In genomic region chr19:35996777-35997176, GRCh38 we compare ENCODE assay signal across 12 cellular contexts. TPM values are rescaled to one million over a fixed set of nuclear protein-coding genes. Genes with fewer than 3 reads are reported as not detected.
A peak's percentile ranks its signal among the peaks of the same experiment; 100 is the strongest.
DNase-seq lines count a peak whose midpoint lies in the region; ATAC-seq, FAIRE-seq and TF ChIP-seq lines count a peak whose summit lies in the region.
"Had no signal": no experiment of that assay in that cellular context is flagged by ENCODE, and none has a peak within 500 bp of the region (broad histone marks: within the 10 kb centered on the region; RNA-seq: fewer than 3 reads in every experiment).

No MANE protein-coding gene starts in this region.

- POLR2A ChIA-PET in GM12878 (lab: Charles Lee) = interaction anchor here (1.8 kb wide), 1 partner anchor 12 kb away, joined by 5 read pairs; the partner anchor contains the start of gene SYNE4

- no peak overlapping the region for H2AFZ ChIP-seq in GM12878 (ENCODE audit: control insufficient read depth, low read depth, low read length)

- H3K9ac ChIP-seq in BLaER1 (no peak overlapping the region), GM12878 (ENCODE audit: control insufficient read depth, insufficient read depth, low read length) (peak overlapping the region; percentile 78; the same call in 1 of the 2 replicates)

- TF ChIP-seq POLR2A in GM12878 (IDR thresholded peaks at IDR 0.05; ENCODE audit: low read depth, low read length) (no peak), prostate gland (IDR thresholded peaks at IDR 0.05) (no peak)

- H3K36me3 Mint-ChIP-seq in IgD-negative memory B cell = peaks cover 2% of the 10 kb centered on the region
- no peaks in the 10 kb centered on the region for H3K36me3 Mint-ChIP-seq in natural killer cell treated with Interleukin-12 subunit alpha and Interleukin-12 subunit beta and Interleukin-15 and Interleukin-18, amount 100 ng/mL, for 72 hours

- H3K36me3 ChIP-seq in BLaER1 = peaks cover 36% of the 10 kb centered on the region
- H3K36me3 ChIP-seq in GM12878 (ENCODE audit: control insufficient read depth in 2 of 2, insufficient read depth in 2 of 2, low read length in 1 of 2) = no peaks in the 10 kb centered on the region
- H3K36me3 ChIP-seq in prostate gland = no peaks in the 10 kb centered on the region

- peaks cover 15 to 26% (median 22%) of the 10 kb centered on the region in 3 donors for H3K4me1 Mint-ChIP-seq in IgD-negative memory B cell
- peaks cover 26 to 35% of the 10 kb centered on the region in 2 donors for H3K4me1 Mint-ChIP-seq in natural killer cell treated with Interleukin-12 subunit alpha and Interleukin-12 subunit beta and Interleukin-15 and Interleukin-18, amount 100 ng/mL, for 72 hours (ENCODE audit: low read depth in 2 of 2)

- no peaks in the 10 kb centered on the region for H3K9me3 Mint-ChIP-seq in IgD-negative memory B cell
- no peaks in the 10 kb centered on the region for H3K9me3 Mint-ChIP-seq in natural killer cell treated with Interleukin-12 subunit alpha and Interleukin-12 subunit beta and Interleukin-15 and Interleukin-18, amount 100 ng/mL, for 72 hours

- CTCF ChIA-PET in GM12878 (lab: Yijun Ruan, JAX) = no interaction called here

- peak overlapping the region in 3 of 4 donors; percentile 92 to 95 (median 93) for H3K4me3 Mint-ChIP-seq in IgD-negative memory B cell
- peak overlapping the region; percentile 87 for H3K4me3 Mint-ChIP-seq in natural killer cell treated with Interleukin-12 subunit alpha and Interleukin-12 subunit beta and Interleukin-15 and Interleukin-18, amount 100 ng/mL, for 72 hours

- SMC1A ChIA-PET in GM12878 (lab: Charles Lee; ENCODE audit: uncharacterized antibody, unreplicated experiment) = interaction anchor here (1.0 kb wide), 1 partner anchor 64 kb away, joined by 3 read pairs; no protein-coding TSS in a partner anchor

- no peak for TF ChIP-seq EP300 in GM12878 (IDR thresholded peaks at IDR 0.05; ENCODE audit: borderline replicate concordance in 1 of 2, control insufficient read depth in 1 of 2, low read depth in 2 of 2, low read length in 2 of 2)

- no peaks in the 10 kb centered on the region for H3K9me3 ChIP-seq in BLaER1
- no peaks in the 10 kb centered on the region for H3K9me3 ChIP-seq in GM12878 (replicated peaks; ENCODE audit: control insufficient read depth, insufficient read depth, low read length)
- H3K9me3 ChIP-seq in prostate gland = no peaks in the 10 kb centered on the region

- DNase-seq in GM12878 (ENCODE audit: low read depth, low spot score) = no peak
- no peak for DNase-seq in natural killer cell treated with Interleukin-12 subunit alpha and Interleukin-12 subunit beta and Interleukin-15 and Interleukin-18, amount 100 ng/mL, for 72 hours (ENCODE audit: low spot score)
- no peak for DNase-seq in germinal center (ENCODE audit: low spot score)
- no peak for DNase-seq in prostate gland (ENCODE audit: low spot score)
- DNase-seq: NCI-H524 treated with DMSO at 0.1 percent for 48 hours, trophoblast cell had no signal

- no peak for TF ChIP-seq RAD21 in GM12878 (IDR thresholded peaks at IDR 0.05; ENCODE audit: insufficient read depth, low read depth, low read length)

- intact Hi-C loops in GM12878 (cut with micrococcal nuclease; ENCODE audit: unreplicated experiment) = loop anchor here (5.0 kb wide), 1 partner anchor 56 kb away; the partner anchor contains the start of genes THAP8 and WDR62
- intact Hi-C loops in prostate gland (cut with DNase I) = no loop called here

- peak overlapping the region in 1 of 3 donors; percentile 57 for H3K27ac Mint-ChIP-seq in IgD-negative memory B cell
- peak overlapping the region in 1 of 2 donors; percentile 79 for H3K27ac Mint-ChIP-seq in natural killer cell treated with Interleukin-12 subunit alpha and Interleukin-12 subunit beta and Interleukin-15 and Interleukin-18, amount 100 ng/mL, for 72 hours

- no peak for TF ChIP-seq CTCF in GM12878 (IDR thresholded peaks at IDR 0.05 in 2 of 3, conservative IDR thresholded peaks at IDR 0.05 in 1 of 3; ENCODE audit: control insufficient read depth in 2 of 3, extremely low read depth in 1 of 3, insufficient read depth in 1 of 3, low read depth in 3 of 3, low read length in 3 of 3)
- TF ChIP-seq CTCF in prostate gland (IDR thresholded peaks at IDR 0.05) = no peak

- in situ Hi-C loops in GM12878 (cut with MboI) = no loop called here

- H3K4me3 ChIP-seq in BLaER1 (no peak overlapping the region; the same call in 1 of the 2 replicates), GM12878 (peak overlapping the region; percentile 90), prostate gland (no peak overlapping the region)

- RAD21 ChIA-PET in GM12878 (lab: Charles Lee; ENCODE audit: unreplicated experiment) = interaction anchor here (1.4 to 1.7 kb wide), 2 partner anchors 17 to 57 kb away, joined by 5 read pairs; partner anchors contain the start of genes ALKBH6, THAP8 and WDR62

- peaks cover 44% of the 10 kb centered on the region for H4K20me1 ChIP-seq in BLaER1
- H4K20me1 ChIP-seq in GM12878 (ENCODE audit: control insufficient read depth, insufficient read depth) = no peaks in the 10 kb centered on the region

- H3K4me2 ChIP-seq in BLaER1 (peak overlapping the region; percentile 99), GM12878 (ENCODE audit: control insufficient read depth, insufficient read depth) (peak overlapping the region; percentile 58)

- H3K4me1 ChIP-seq in BLaER1 = peaks cover 29% of the 10 kb centered on the region
- H3K4me1 ChIP-seq in GM12878 (ENCODE audit: control insufficient read depth, insufficient read depth, low read length) = peaks cover 25% of the 10 kb centered on the region
- H3K4me1 ChIP-seq in prostate gland (replicated peaks) = peaks cover 9% of the 10 kb centered on the region

- no peaks in the 10 kb centered on the region for H3K27me3 Mint-ChIP-seq in IgD-negative memory B cell
- no peaks in the 10 kb centered on the region for H3K27me3 Mint-ChIP-seq in natural killer cell treated with Interleukin-12 subunit alpha and Interleukin-12 subunit beta and Interleukin-15 and Interleukin-18, amount 100 ng/mL, for 72 hours

- H3K79me2 ChIP-seq in GM12878 (ENCODE audit: control insufficient read depth, insufficient read depth, low read length) = peaks cover 29% of the 10 kb centered on the region

- no peak for ATAC-seq in GM12878
- ATAC-seq in natural killer cell treated with Interleukin-12 subunit alpha and Interleukin-12 subunit beta and Interleukin-15 and Interleukin-18, amount 100 ng/mL, for 72 hours = no peak
- no peak for ATAC-seq in HG02571 (IDR thresholded peaks at IDR 0.05; ENCODE audit: unreplicated experiment)
- no peak for ATAC-seq in GM18519 (IDR thresholded peaks at IDR 0.05; ENCODE audit: low FRiP score, unreplicated experiment)

- no peak overlapping the region for H3K27ac ChIP-seq in BLaER1
- H3K27ac ChIP-seq in GM12878 (ENCODE audit: control insufficient read depth, insufficient read depth) = no peak overlapping the region
- no peak overlapping the region for H3K27ac ChIP-seq in prostate gland

- WGBS in GM12878 (ENCODE audit: insufficient coverage, insufficient replicate concordance, low lambda C conversion rate, missing lambda C conversion rate) = 94% methylated on average over 8 of the region's 8 CpGs
- 85% methylated on average over 8 of the region's 8 CpGs for WGBS in prostate gland

- no TSS peak for BruUV-seq in GM12878 (replicated peaks; lab: Mats Ljungman, UMichigan)

- H3K27me3 ChIP-seq in BLaER1 = peaks cover 11% of the 10 kb centered on the region
- no peaks in the 10 kb centered on the region for H3K27me3 ChIP-seq in GM12878 (replicated peaks in 1 of 2; ENCODE audit: control insufficient read depth in 2 of 2, insufficient read depth in 2 of 2, low read length in 1 of 2)
- no peaks in the 10 kb centered on the region for H3K27me3 ChIP-seq in prostate gland (replicated peaks; ENCODE audit: insufficient read depth)

- FAIRE-seq in GM12878 (lab: Jason Lieb, UNC) = no peak
- FAIRE-seq: D721Med, GM12892 had no signal

RNA-seq across cellular contexts. Expression of gene SDHAF1, which starts 1.8 kb away (rescaled TPM):
- polyA plus RNA-seq in IgD-negative memory B cell (53.7 TPM), GM12878 (2011; rRNA removed) (13.2 and 17.9 TPM in 2 replicates), GM12878 (2014; fragmentation: Illumina TruSeq; extraction: Trizol) (3.4 and 9.0 TPM in 2 replicates), GM12878 (2014; fragmentation: Nextera tagmentation; extraction: Ambion mirVana) (1 to 10 TPM in 1 of 2 experiments, under 1 TPM in 1; 0.74 to 3.3 TPM), GM12878 (2014; rRNA removed) (45.6 and 46.5 TPM in 2 replicates), GM12878 (2016; fragmentation: Nextera tagmentation; extraction: Ambion mirVana) (10 to 100 TPM; 32.3 to 36.1 TPM)
- total RNA-seq in GM12878 (2013; cell fraction: nucleolus; rRNA removed) = 15.3 and 17.0 TPM in 2 replicates
- total RNA-seq in GM12878 (2014; rRNA removed) (41.2 and 42.5 TPM in 2 replicates), GM12878 (2014; rRNA removed; fragmentation: Illumina TruSeq; extraction: Trizol) (14.6 and 15.6 TPM in 2 replicates), GM12878 (2021) (30.9 and 32.7 TPM in 2 replicates), prostate gland (10 to 100 TPM; 32.4 to 75.1 TPM)
- 7.9 TPM for polyA plus RNA-seq in GM12878 (2011; ENCODE audit: low read depth)
- polyA plus RNA-seq in GM12878 (2011; cell fraction: cytosol; rRNA removed) = 30.7 and 42.4 TPM in 2 replicates
- polyA plus RNA-seq in GM12878 (2011; cell fraction: nucleus; rRNA removed) = 24.2 and 26.3 TPM in 2 replicates
- polyA plus RNA-seq in GM12878 (2012) = 17.7 and 19.5 TPM in 2 replicates
- 3.8 and 10.5 TPM in 2 replicates for polyA minus RNA-seq in GM12878 (2011; rRNA and poly(A)+ RNA removed)
- polyA minus RNA-seq in GM12878 (2011; cell fraction: cytosol; rRNA and poly(A)+ RNA removed) = 6.1 and 8.4 TPM in 2 replicates
- 7.9 and 15.3 TPM in 2 replicates for polyA minus RNA-seq in GM12878 (2011; cell fraction: nucleus; rRNA and poly(A)+ RNA removed)
- 10 to 100 TPM; 17.6 to 21.4 TPM for total RNA-seq in natural killer cell treated with Interleukin-12 subunit alpha and Interleukin-12 subunit beta and Interleukin-15 and Interleukin-18, amount 100 ng/mL, for 72 hours

RNA-seq across cellular contexts. Expression of gene SYNE4, which starts 11.8 kb away (rescaled TPM):
- polyA plus RNA-seq in IgD-negative memory B cell (not detected), GM12878 (2011; rRNA removed) (0.90 and 1.1 TPM in 2 replicates), GM12878 (2014; fragmentation: Illumina TruSeq; extraction: Trizol) (0.68 and 0.93 TPM in 2 replicates), GM12878 (2014; fragmentation: Nextera tagmentation; extraction: Ambion mirVana) (under 1 TPM; 0.35 to 0.69 TPM), GM12878 (2014; rRNA removed) (0.72 and 1.2 TPM in 2 replicates), GM12878 (2016; fragmentation: Nextera tagmentation; extraction: Ambion mirVana) (under 1 TPM; 0.71 to 0.81 TPM)
- total RNA-seq in GM12878 (2013; cell fraction: nucleolus; rRNA removed) = 1.1 and 2.2 TPM in 2 replicates
- total RNA-seq in GM12878 (2014; rRNA removed) (0.68 and 0.87 TPM in 2 replicates), GM12878 (2014; rRNA removed; fragmentation: Illumina TruSeq; extraction: Trizol) (0.09 and 0.76 TPM in 2 replicates), GM12878 (2021) (0.72 and 1.2 TPM in 2 replicates), prostate gland (10 to 100 TPM; 14.2 to 41.1 TPM)
- 0.47 TPM for polyA plus RNA-seq in GM12878 (2011; ENCODE audit: low read depth)
- polyA plus RNA-seq in GM12878 (2011; cell fraction: cytosol; rRNA removed) = 0.73 and 1.2 TPM in 2 replicates
- polyA plus RNA-seq in GM12878 (2011; cell fraction: nucleus; rRNA removed) = 7.5 and 7.7 TPM in 2 replicates
- 1.1 and 1.3 TPM in 2 replicates for polyA plus RNA-seq in GM12878 (2012)
- polyA minus RNA-seq in GM12878 (2011; rRNA and poly(A)+ RNA removed) = 0.29 and 1.1 TPM in 2 replicates
- polyA minus RNA-seq in GM12878 (2011; cell fraction: cytosol; rRNA and poly(A)+ RNA removed) = not detected in 2 replicates
- 0.85 and 1.8 TPM in 2 replicates for polyA minus RNA-seq in GM12878 (2011; cell fraction: nucleus; rRNA and poly(A)+ RNA removed)
- total RNA-seq in natural killer cell treated with Interleukin-12 subunit alpha and Interleukin-12 subunit beta and Interleukin-15 and Interleukin-18, amount 100 ng/mL, for 72 hours = 1 to 10 TPM; 3.0 to 4.5 TPM

RNA-seq across cellular contexts. Expression of gene ALKBH6, which starts 17.2 kb away (rescaled TPM):
- 15.7 TPM for polyA plus RNA-seq in IgD-negative memory B cell
- 23.5 and 26.3 TPM in 2 replicates for total RNA-seq in GM12878 (2013; cell fraction: nucleolus; rRNA removed)
- 37.1 and 42.5 TPM in 2 replicates for total RNA-seq in GM12878 (2014; rRNA removed)
- 22.0 and 22.7 TPM in 2 replicates for total RNA-seq in GM12878 (2014; rRNA removed; fragmentation: Illumina TruSeq; extraction: Trizol)
- 31.4 and 32.0 TPM in 2 replicates for total RNA-seq in GM12878 (2021)
- 32.0 TPM for polyA plus RNA-seq in GM12878 (2011; ENCODE audit: low read depth)
- polyA plus RNA-seq in GM12878 (2011; rRNA removed) = 30.5 and 40.9 TPM in 2 replicates
- polyA plus RNA-seq in GM12878 (2011; cell fraction: cytosol; rRNA removed) = 37.2 and 50.9 TPM in 2 replicates
- 91.3 and 99.2 TPM in 2 replicates for polyA plus RNA-seq in GM12878 (2011; cell fraction: nucleus; rRNA removed)
- 37.8 and 42.7 TPM in 2 replicates for polyA plus RNA-seq in GM12878 (2012)
- polyA plus RNA-seq in GM12878 (2014; fragmentation: Illumina TruSeq; extraction: Trizol) = 31.5 and 37.2 TPM in 2 replicates
- polyA plus RNA-seq in GM12878 (2014; fragmentation: Nextera tagmentation; extraction: Ambion mirVana) = 1 to 10 TPM; 1.2 to 1.6 TPM
- polyA plus RNA-seq in GM12878 (2014; rRNA removed) = 54.8 and 56.5 TPM in 2 replicates
- polyA plus RNA-seq in GM12878 (2016; fragmentation: Nextera tagmentation; extraction: Ambion mirVana) = 10 to 100 TPM; 35.2 to 41.8 TPM
- polyA minus RNA-seq in GM12878 (2011; rRNA and poly(A)+ RNA removed) = 7.6 and 15.2 TPM in 2 replicates
- polyA minus RNA-seq in GM12878 (2011; cell fraction: cytosol; rRNA and poly(A)+ RNA removed) = 7.6 and 9.1 TPM in 2 replicates
- polyA minus RNA-seq in GM12878 (2011; cell fraction: nucleus; rRNA and poly(A)+ RNA removed) = 11.8 and 22.0 TPM in 2 replicates
- 10 to 100 TPM; 64.5 to 68.1 TPM for total RNA-seq in natural killer cell treated with Interleukin-12 subunit alpha and Interleukin-12 subunit beta and Interleukin-15 and Interleukin-18, amount 100 ng/mL, for 72 hours
- total RNA-seq in prostate gland = 10 to 100 TPM; 42.0 to 49.0 TPM

RNA-seq across cellular contexts. Expression of gene CLIP3, which starts 35.9 kb away (rescaled TPM):
- 0.23 TPM for polyA plus RNA-seq in IgD-negative memory B cell
- 1.0 and 1.1 TPM in 2 replicates for total RNA-seq in GM12878 (2013; cell fraction: nucleolus; rRNA removed)
- total RNA-seq in GM12878 (2014; rRNA removed) = 0.34 and 1.9 TPM in 2 replicates
- total RNA-seq in GM12878 (2014; rRNA removed; fragmentation: Illumina TruSeq; extraction: Trizol) = 0.14 and 0.27 TPM in 2 replicates
- total RNA-seq in GM12878 (2021) = 0.59 and 0.69 TPM in 2 replicates
- 0.89 TPM for polyA plus RNA-seq in GM12878 (2011; ENCODE audit: low read depth)
- 0.30 and 0.45 TPM in 2 replicates for polyA plus RNA-seq in GM12878 (2011; rRNA removed)
- 0.24 and 0.57 TPM in 2 replicates for polyA plus RNA-seq in GM12878 (2011; cell fraction: cytosol; rRNA removed)
- 2.9 and 3.7 TPM in 2 replicates for polyA plus RNA-seq in GM12878 (2011; cell fraction: nucleus; rRNA removed)
- polyA plus RNA-seq in GM12878 (2012) = 1.8 and 1.9 TPM in 2 replicates
- 0.47 and 0.86 TPM in 2 replicates for polyA plus RNA-seq in GM12878 (2014; fragmentation: Illumina TruSeq; extraction: Trizol)
- polyA plus RNA-seq in GM12878 (2014; fragmentation: Nextera tagmentation; extraction: Ambion mirVana) = under 1 TPM in 1 of 2 experiments, not detected in 1; 0.09 TPM
- polyA plus RNA-seq in GM12878 (2014; rRNA removed) = 0.27 and 0.33 TPM in 2 replicates
- 1 to 10 TPM; 1.9 to 2.7 TPM for polyA plus RNA-seq in GM12878 (2016; fragmentation: Nextera tagmentation; extraction: Ambion mirVana)
- polyA minus RNA-seq in GM12878 (2011; rRNA and poly(A)+ RNA removed) = 0.51 and 1.7 TPM in 2 replicates
- not detected in 2 replicates for polyA minus RNA-seq in GM12878 (2011; cell fraction: cytosol; rRNA and poly(A)+ RNA removed)
- polyA minus RNA-seq in GM12878 (2011; cell fraction: nucleus; rRNA and poly(A)+ RNA removed) = 1.1 and 2.3 TPM in 2 replicates
- total RNA-seq in natural killer cell treated with Interleukin-12 subunit alpha and Interleukin-12 subunit beta and Interleukin-15 and Interleukin-18, amount 100 ng/mL, for 72 hours = under 1 TPM; 0.76 to 0.78 TPM
- total RNA-seq in prostate gland = 10 to 100 TPM in 1 of 2 donors, 1 to 10 TPM in 1; 7.4 to 31.2 TPM

RNA-seq across cellular contexts. Expression of gene THAP8, which starts 57.3 kb away (rescaled TPM):
- polyA plus RNA-seq in IgD-negative memory B cell = 5.6 TPM
- 1.5 and 3.0 TPM in 2 replicates for total RNA-seq in GM12878 (2013; cell fraction: nucleolus; rRNA removed)
- total RNA-seq in GM12878 (2014; rRNA removed) = 1.6 and 4.4 TPM in 2 replicates
- 0.40 and 0.41 TPM in 2 replicates for total RNA-seq in GM12878 (2014; rRNA removed; fragmentation: Illumina TruSeq; extraction: Trizol)
- total RNA-seq in GM12878 (2021) = 1.7 and 2.4 TPM in 2 replicates
- polyA plus RNA-seq in GM12878 (2011; ENCODE audit: low read depth) = 0.96 TPM
- polyA plus RNA-seq in GM12878 (2011; rRNA removed) = 1.8 and 2.8 TPM in 2 replicates
- 3.3 and 5.6 TPM in 2 replicates for polyA plus RNA-seq in GM12878 (2011; cell fraction: cytosol; rRNA removed)
- polyA plus RNA-seq in GM12878 (2011; cell fraction: nucleus; rRNA removed) = 4.9 and 5.2 TPM in 2 replicates
- 2.6 and 3.9 TPM in 2 replicates for polyA plus RNA-seq in GM12878 (2012)
- polyA plus RNA-seq in GM12878 (2014; fragmentation: Illumina TruSeq; extraction: Trizol) = 0.55 and 0.91 TPM in 2 replicates
- polyA plus RNA-seq in GM12878 (2014; fragmentation: Nextera tagmentation; extraction: Ambion mirVana) = under 1 TPM; 0.24 to 0.35 TPM
- 3.6 TPM in 2 replicates for polyA plus RNA-seq in GM12878 (2014; rRNA removed)
- polyA plus RNA-seq in GM12878 (2016; fragmentation: Nextera tagmentation; extraction: Ambion mirVana) = 1 to 10 TPM; 4.2 TPM
- polyA minus RNA-seq in GM12878 (2011; rRNA and poly(A)+ RNA removed) = 1.8 and 4.2 TPM in 2 replicates
- polyA minus RNA-seq in GM12878 (2011; cell fraction: cytosol; rRNA and poly(A)+ RNA removed) = 1.5 and 4.8 TPM in 2 replicates
- 2.4 and 3.1 TPM in 2 replicates for polyA minus RNA-seq in GM12878 (2011; cell fraction: nucleus; rRNA and poly(A)+ RNA removed)
- 1 to 10 TPM in 1 of 2 donors, under 1 TPM in 1; 0.47 to 1.7 TPM for total RNA-seq in natural killer cell treated with Interleukin-12 subunit alpha and Interleukin-12 subunit beta and Interleukin-15 and Interleukin-18, amount 100 ng/mL, for 72 hours
- total RNA-seq in prostate gland = 10 to 100 TPM; 12.0 to 21.9 TPM
